Comparison of ENCODE assay signal across 1 cellular context in the genomic region with DNA sequence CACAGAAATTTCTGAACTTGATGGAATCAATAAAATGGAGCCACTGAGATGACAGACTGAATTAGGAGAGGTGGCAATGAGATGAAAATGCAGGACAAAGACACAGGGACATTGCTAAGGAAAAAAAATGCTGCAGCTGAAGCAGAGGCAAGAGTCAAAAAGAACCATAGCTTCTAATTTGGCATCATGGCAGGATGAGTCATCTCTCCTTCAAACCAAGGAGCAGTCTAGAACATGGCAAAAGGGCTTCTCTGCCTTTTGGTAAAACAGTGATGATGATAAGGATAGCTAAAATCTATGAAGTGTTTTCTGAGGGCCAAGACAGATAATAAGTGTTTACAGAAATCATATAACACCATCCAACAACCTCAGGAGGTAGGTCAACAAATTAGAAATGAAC.
TF ChIP-seq lines count a peak whose summit lies in the region.

No MANE protein-coding gene starts in this region.

TF ChIP-seq in endothelial cell of umbilical vein, 7 proteins besides CTCF, POLR2A, EP300 and RAD21:
- TF ChIP-seq FOS (IDR thresholded peaks at IDR 0.05; ENCODE audit: borderline replicate concordance, insufficient read depth, low read length), result peak; percentile 13
- TF ChIP-seq JUN (IDR thresholded peaks at IDR 0.05; ENCODE audit: borderline replicate concordance, insufficient read depth, insufficient read length, low read depth), result peak; percentile 37
- TF ChIP-seq GATA2 (IDR thresholded peaks at IDR 0.05; ENCODE audit: insufficient read depth, insufficient read length, low read depth, low read length), result no peak
- no peak for TF ChIP-seq MAX (IDR thresholded peaks at IDR 0.05; ENCODE audit: insufficient read depth, insufficient read length)
